27 cellular contexts compared by ENCODE assay signal in genomic region chr7:100142461-100142860, GRCh38.
"Had no signal": no experiment of that assay in that cellular context is flagged by ENCODE, and none has a peak within 500 bp of the region (broad histone marks: within the 10 kb centered on the region; RNA-seq: fewer than 3 reads in every experiment).

No MANE protein-coding gene starts in this region.

- H3K27me3 ChIP-seq: left lung, pancreas, sigmoid colon, spleen, testis, thyroid gland, upper lobe of right lung had no signal

- H3K4me1 ChIP-seq: heart left ventricle, pancreas, prostate gland, sigmoid colon, testis, upper lobe of right lung had no signal

- H3K27ac ChIP-seq: heart left ventricle, pancreas, prostate gland, sigmoid colon, testis, thyroid gland, upper lobe of right lung had no signal

- H3K4me3 ChIP-seq: heart left ventricle, left lung, lung, pancreas, prostate gland, sigmoid colon, spleen, testis, thyroid gland, upper lobe of right lung had no signal

- H3K36me3 ChIP-seq: heart left ventricle, left lung, pancreas, prostate gland, sigmoid colon, spleen, thyroid gland, upper lobe of right lung had no signal

- FAIRE-seq: islet of Langerhans, kidney, pancreas, small intestine, urothelium cell line had no signal

- H3K9me3 ChIP-seq: heart left ventricle, left lung, pancreas, prostate gland, sigmoid colon, spleen, testis, thyroid gland, upper lobe of right lung had no signal

- ATAC-seq: heart left ventricle; left lung; naive thymus-derived CD4-positive, alpha-beta T cell; pancreas; right cardiac atrium; stimulated activated effector memory CD8-positive, alpha-beta T cell treated with anti-CD3 and anti-CD28 coated beads, Interleukin-12 subunit alpha, Interleukin-12 subunit beta, amount 100 ng/mL, for 72 hours; stimulated activated naive CD8-positive, alpha-beta T cell treated with anti-CD3 and anti-CD28 coated beads, Interleukin-15, amount 100 ng/mL, for 72 hours; upper lobe of right lung had no signal

- DNase-seq: heart left ventricle; hypothalamus; immature natural killer cell; kidney; left colon; left lung; mesendoderm; naive thymus-derived CD4-positive, alpha-beta T cell; nucleus accumbens; pancreas; retina; right cardiac atrium; sigmoid colon; small intestine; spleen; stimulated activated CD4-positive, alpha-beta T cell treated with anti-CD3 and anti-CD28 coated beads, Interleukin-4, amount 100 ng/mL, for 24 hours; stimulated activated naive CD4-positive, alpha-beta T cell; stimulated activated naive CD8-positive, alpha-beta T cell treated with anti-CD3 and anti-CD28 coated beads, Interleukin-15, amount 100 ng/mL, for 72 hours; testis; thyroid gland; trophoblast cell; upper lobe of right lung had no signal
